In genomic region chr2:218995972-218996644, GRCh38 we compare ENCODE assay signal across 8 cellular contexts. TPM values are rescaled to one million over a fixed set of nuclear protein-coding genes. Genes with fewer than 3 reads are reported as not detected.
DNase-seq lines count a peak whose midpoint lies in the region; ATAC-seq and TF ChIP-seq lines count a peak whose summit lies in the region.

No MANE protein-coding gene starts in this region.

- H3K4me1 Mint-ChIP-seq in CD14-positive monocyte = peaks cover 13% of the 10 kb centered on the region

- H3K27me3 Mint-ChIP-seq in CD14-positive monocyte (ENCODE audit: low read depth in 3 of 3) = peaks cover 85 to 97% (median 95%) of the 10 kb centered on the region in 3 donors

- peak; percentile 83 for TF ChIP-seq CTCF in CD14-positive monocyte (IDR thresholded peaks at IDR 0.05)

- DNase-seq in CD14-positive monocyte (ENCODE audit: low spot score) = peak; percentile 85
- peak; percentile 85 for DNase-seq in NCI-H1694 (lab: John Stamatoyannopoulos, UW)
- peak; percentile 65 for DNase-seq in T1000 (lab: John Stamatoyannopoulos, UW)
- DNase-seq in astrocyte of the hippocampus (ENCODE audit: low read depth, low spot score) = peak; percentile 88
- peak; percentile 6 to 91 (median 73) for DNase-seq in hypothalamus (lab: John Stamatoyannopoulos, UW)
- DNase-seq in sciatic nerve (ENCODE audit: low spot score) = peak; percentile 90

- peaks cover 0 to 4% of the 10 kb centered on the region in 2 donors for H3K36me3 Mint-ChIP-seq in CD14-positive monocyte

- peaks cover 0 to 22% (median 7%) of the 10 kb centered on the region in 7 donors for H3K9me3 Mint-ChIP-seq in CD14-positive monocyte

- intact Hi-C loops in CD14-positive monocyte (cut with micrococcal nuclease) (loop anchor here in 1 of 2 donors (10.0 kb wide), 1 partner anchor 159 kb away; no protein-coding TSS in a partner anchor), sciatic nerve (cut with DNase I) (loop anchor here (10.0 kb wide), 1 partner anchor 159 kb away; no protein-coding TSS in a partner anchor)

- ATAC-seq in GM21786 (IDR thresholded peaks at IDR 0.05; ENCODE audit: unreplicated experiment) (peak; percentile 64), sciatic nerve (peak; percentile 96), GM21447 (IDR thresholded peaks at IDR 0.05; ENCODE audit: unreplicated experiment) (no peak)

- peak overlapping the region in 3 of 7 donors; percentile 30 to 84 (median 33) for H3K27ac Mint-ChIP-seq in CD14-positive monocyte

- peak overlapping the region in 1 of 2 donors; percentile 86 for H3K4me3 Mint-ChIP-seq in CD14-positive monocyte

RNA-seq across cellular contexts. Expression of gene CRYBA2, which starts 2.9 kb away (rescaled TPM):
- polyA plus RNA-seq in CD14-positive monocyte = not detected
- not detected for total RNA-seq in sciatic nerve

RNA-seq across cellular contexts. Expression of gene FEV, which starts 11.1 kb away (rescaled TPM):
- not detected for polyA plus RNA-seq in CD14-positive monocyte
- total RNA-seq in sciatic nerve = not detected

RNA-seq across cellular contexts. Expression of gene CDK5R2, which starts 36.6 kb away (rescaled TPM):
- polyA plus RNA-seq in CD14-positive monocyte = not detected
- total RNA-seq in sciatic nerve = not detected

RNA-seq across cellular contexts. Expression of gene CFAP65, which starts 45.2 kb away (rescaled TPM):
- polyA plus RNA-seq in CD14-positive monocyte = not detected
- 0.18 TPM for total RNA-seq in sciatic nerve
